ENCODE assay signal across 2 cellular contexts in genomic region chr7:142110638-142111037, GRCh38.
TF ChIP-seq lines count a peak whose summit lies in the region.

No MANE protein-coding gene starts in this region.

TF ChIP-seq in SK-N-SH, 30 proteins besides CTCF, POLR2A, EP300 and RAD21 (continued from another document):
- TF ChIP-seq USF2 (IDR thresholded peaks at IDR 0.05; ENCODE audit: borderline replicate concordance, low read depth, low read length) (no peak), EZH2phosphoT487 (IDR thresholded peaks at IDR 0.05; ENCODE audit: borderline replicate concordance, low read depth) (no peak), TAF1 (IDR thresholded peaks at IDR 0.05; ENCODE audit: borderline replicate concordance, low read depth, low read length) (no peak), POLR2AphosphoS5 (IDR thresholded peaks at IDR 0.05; ENCODE audit: low read depth, low read length) (no peak), ZBTB33 (IDR thresholded peaks at IDR 0.05; ENCODE audit: borderline replicate concordance, low read depth) (no peak), YY1 (IDR thresholded peaks at IDR 0.05; ENCODE audit: low read depth) (no peak), RCOR1 (IDR thresholded peaks at IDR 0.05; ENCODE audit: low read length) (no peak), NRF1 (IDR thresholded peaks at IDR 0.05; ENCODE audit: low read depth, low read length) (no peak), USF1 (IDR thresholded peaks at IDR 0.05; ENCODE audit: borderline replicate concordance, low read depth) (no peak), FOXM1 (IDR thresholded peaks at IDR 0.05; ENCODE audit: low read depth) (no peak), ELF1 (IDR thresholded peaks at IDR 0.05) (no peak), REST (IDR thresholded peaks at IDR 0.05; ENCODE audit: low read depth, low read length) (no peak), PBX3 (IDR thresholded peaks at IDR 0.05) (no peak)

TF ChIP-seq in SK-N-SH treated with all-trans-retinoic acid at 6 μM for 48 hours, 23 proteins besides CTCF, POLR2A, EP300 and RAD21 (continued from another document):
- TF ChIP-seq TSHZ2 (CRISPR knock-in tag; IDR thresholded peaks at IDR 0.05) (no peak), CREB5 (CRISPR knock-in tag; IDR thresholded peaks at IDR 0.05; ENCODE audit: low read depth) (no peak), TOX (CRISPR knock-in tag; IDR thresholded peaks at IDR 0.05; ENCODE audit: borderline replicate concordance) (no peak), POU6F1 (CRISPR knock-in tag; IDR thresholded peaks at IDR 0.05; ENCODE audit: borderline replicate concordance, low read depth) (no peak), PATZ1 (CRISPR knock-in tag; IDR thresholded peaks at IDR 0.05; ENCODE audit: borderline replicate concordance) (no peak), BACH2 (CRISPR knock-in tag; IDR thresholded peaks at IDR 0.05; ENCODE audit: borderline replicate concordance) (no peak), ZNF70 (CRISPR knock-in tag; IDR thresholded peaks at IDR 0.05) (no peak), CSDC2 (CRISPR knock-in tag; IDR thresholded peaks at IDR 0.05) (no peak), ZFP30 (CRISPR knock-in tag; IDR thresholded peaks at IDR 0.05) (no peak), ESRRG (CRISPR knock-in tag; IDR thresholded peaks at IDR 0.05) (no peak), ARNTL (CRISPR knock-in tag; IDR thresholded peaks at IDR 0.05; ENCODE audit: borderline replicate concordance, low read depth) (no peak), OSR1 (CRISPR knock-in tag; IDR thresholded peaks at IDR 0.05) (no peak)
